1 cellular context compared by ENCODE assay signal in genomic region chr13:51814825-51815650, GRCh38.
TF ChIP-seq lines count a peak whose summit lies in the region.

No MANE protein-coding gene starts in this region.

TF ChIP-seq in HCT116, 20 proteins besides CTCF, POLR2A, EP300 and RAD21 (continued from another document):
- TF ChIP-seq SIN3A (IDR thresholded peaks at IDR 0.05; ENCODE audit: low read depth) (no peak), YY1 (IDR thresholded peaks at IDR 0.05; ENCODE audit: extremely low read depth, insufficient replicate concordance, low read depth, low read length) (no peak), ATF3 (IDR thresholded peaks at IDR 0.05) (no peak), REST (IDR thresholded peaks at IDR 0.05; ENCODE audit: low read depth) (no peak), FOSL1 (IDR thresholded peaks at IDR 0.05; ENCODE audit: low read depth) (no peak), CEBPB (IDR thresholded peaks at IDR 0.05; ENCODE audit: low read depth) (no peak), MAX (IDR thresholded peaks at IDR 0.05) (no peak), ZNF274 (IDR thresholded peaks at IDR 0.05; ENCODE audit: low read depth, low read length) (no peak), ELF1 (IDR thresholded peaks at IDR 0.05; ENCODE audit: borderline replicate concordance, low read depth) (no peak), ZFX (IDR thresholded peaks at IDR 0.05) (no peak), SRF (IDR thresholded peaks at IDR 0.05; ENCODE audit: low read depth) (no peak), EZH2phosphoT487 (IDR thresholded peaks at IDR 0.05; ENCODE audit: borderline replicate concordance) (no peak), CBX3 (IDR thresholded peaks at IDR 0.05; ENCODE audit: low read depth) (no peak), POLR2AphosphoS5 (IDR thresholded peaks at IDR 0.05; ENCODE audit: low read depth, low read length) (no peak), TCF7L2 (IDR thresholded peaks at IDR 0.05; ENCODE audit: borderline replicate concordance, extremely low read depth, insufficient read depth, insufficient read length) (no peak), EZH2 (IDR thresholded peaks at IDR 0.05) (no peak), EGR1 (IDR thresholded peaks at IDR 0.05; ENCODE audit: low read depth) (no peak), JUND (IDR thresholded peaks at IDR 0.05) (no peak)
